In the genomic region with DNA sequence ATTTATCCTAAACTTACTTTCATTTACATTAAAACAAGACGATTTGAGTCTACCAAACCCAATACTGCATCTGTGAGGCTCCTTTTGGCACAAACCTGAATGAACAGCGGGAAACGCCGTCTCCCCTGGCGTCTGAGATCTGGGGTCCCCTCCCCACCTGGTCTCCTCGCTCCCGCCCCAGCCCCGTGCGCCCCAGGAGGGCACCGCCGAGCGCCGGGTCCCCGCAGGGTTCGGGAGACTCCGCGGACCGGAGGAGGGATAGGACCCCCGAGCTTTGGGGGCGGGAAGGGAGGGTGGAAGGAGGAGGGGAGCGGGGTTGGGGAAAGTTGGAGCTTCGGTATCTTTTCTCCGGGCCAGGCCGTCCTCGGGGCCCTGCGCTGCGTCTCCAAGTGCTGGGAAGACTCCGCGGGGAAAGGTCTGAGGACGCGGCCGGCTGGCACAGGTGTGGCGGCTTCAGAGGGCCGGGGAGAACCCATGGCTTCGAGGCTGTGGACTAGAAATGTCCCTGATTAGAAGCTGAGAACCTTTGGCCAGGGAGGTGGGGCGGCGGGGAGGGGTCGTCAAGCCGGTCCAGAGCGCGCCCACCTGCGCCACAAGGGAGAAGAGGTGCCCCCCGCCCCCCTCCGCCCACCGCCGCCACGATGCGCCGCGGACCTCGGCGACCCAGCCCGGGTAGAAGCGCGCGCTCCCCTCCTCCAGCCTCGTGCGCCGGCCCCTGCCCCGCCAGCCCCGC, we compare ENCODE assay signal across 8 cellular contexts. TPM values are rescaled to one million over a fixed set of nuclear protein-coding genes. Genes with fewer than 3 reads are reported as not detected.
DNase-seq lines count a peak whose midpoint lies in the region; ATAC-seq and TF ChIP-seq lines count a peak whose summit lies in the region.

No MANE protein-coding gene starts in this region.

- H3K4me3 Mint-ChIP-seq in neural crest cell, result peak overlapping the region; percentile 84
- H3K4me3 Mint-ChIP-seq in stimulated activated memory B cell treated with anti-CD40 and anti-IgM and Interleukin-4, amounts not matched to agents 10 μg/mL and 1 μg/mL and 100 μg/mL, for 72 hours, result no peak overlapping the region

- intact Hi-C loops in dorsolateral prefrontal cortex (cut with DNase I), result loop anchor here in 1 of 2 donors (10.0 kb wide), 1 partner anchor 595 kb away; no protein-coding TSS in a partner anchor

- H3K9me3 ChIP-seq in Loucy (ENCODE audit: insufficient read depth, low read depth, low read length), result no peaks in the 10 kb centered on the region

- TF ChIP-seq CTCF in C4-2B (conservative IDR thresholded peaks at IDR 0.05) (no peak), Loucy (conservative IDR thresholded peaks at IDR 0.05; ENCODE audit: low read length) (no peak), dorsolateral prefrontal cortex (IDR thresholded peaks at IDR 0.05 in 54 of 56, conservative IDR thresholded peaks at IDR 0.05 in 2 of 56; ENCODE audit: low read depth in 1 of 56, partially characterized antibody in 56 of 56) (no peak), neural crest cell (conservative IDR thresholded peaks at IDR 0.05) (no peak)

- peaks cover 3% of the 10 kb centered on the region for H3K36me3 Mint-ChIP-seq in neural crest cell (ENCODE audit: low read depth)
- H3K36me3 Mint-ChIP-seq in stimulated activated memory B cell treated with anti-CD40 and anti-IgM and Interleukin-4, amounts not matched to agents 10 μg/mL and 1 μg/mL and 100 μg/mL, for 72 hours, result no peaks in the 10 kb centered on the region

- ATAC-seq in GM19023 (IDR thresholded peaks at IDR 0.05; ENCODE audit: unreplicated experiment), result no peak
- ATAC-seq in stimulated activated memory B cell treated with anti-CD40 and anti-IgM and Interleukin-4, amounts not matched to agents 10 μg/mL and 1 μg/mL and 100 μg/mL, for 72 hours, result no peak

- H3K4me2 ChIP-seq in Loucy (ENCODE audit: low read depth, low read length, poor library complexity, severe bottlenecking), result peak overlapping the region; percentile 81

- H3K4me3 ChIP-seq in Loucy (ENCODE audit: low read length, poor library complexity, severe bottlenecking) (peak overlapping the region; percentile 71), dorsolateral prefrontal cortex (peak overlapping the region in 57 of 59 donors; percentile 7 to 62 (median 41))

- H3K27me3 ChIP-seq in Loucy (ENCODE audit: insufficient read depth, low read length, poor library complexity, severe bottlenecking) (peaks cover 21% of the 10 kb centered on the region), dorsolateral prefrontal cortex (peaks cover 0 to 86% (median 66%) of the 10 kb centered on the region in 45 donors)

- H3K4me1 Mint-ChIP-seq in neural crest cell, result peaks cover 10% of the 10 kb centered on the region
- H3K4me1 Mint-ChIP-seq in stimulated activated memory B cell treated with anti-CD40 and anti-IgM and Interleukin-4, amounts not matched to agents 10 μg/mL and 1 μg/mL and 100 μg/mL, for 72 hours, result peaks cover 21% of the 10 kb centered on the region

- peak overlapping the region; percentile 49 for H3K27ac ChIP-seq in C4-2B
- no peak overlapping the region for H3K27ac ChIP-seq in dorsolateral prefrontal cortex

- H3K36me3 ChIP-seq in Loucy (ENCODE audit: insufficient read depth, low read length), result no peaks in the 10 kb centered on the region

- H3K27ac Mint-ChIP-seq in neural crest cell (ENCODE audit: unreplicated experiment), result no peak overlapping the region
- no peak overlapping the region for H3K27ac Mint-ChIP-seq in stimulated activated memory B cell treated with anti-CD40 and anti-IgM and Interleukin-4, amounts not matched to agents 10 μg/mL and 1 μg/mL and 100 μg/mL, for 72 hours

- no peaks in the 10 kb centered on the region for H3K9me2 ChIP-seq in Loucy (replicated peaks; ENCODE audit: low read depth, low read length)

- H4K20me1 ChIP-seq in Loucy (ENCODE audit: insufficient read depth, low read length, poor library complexity, severe bottlenecking), result no peaks in the 10 kb centered on the region

- no peaks in the 10 kb centered on the region for H3F3A ChIP-seq in Loucy (ENCODE audit: low read depth)

- no peaks in the 10 kb centered on the region for H3K9me3 Mint-ChIP-seq in neural crest cell
- no peaks in the 10 kb centered on the region for H3K9me3 Mint-ChIP-seq in stimulated activated memory B cell treated with anti-CD40 and anti-IgM and Interleukin-4, amounts not matched to agents 10 μg/mL and 1 μg/mL and 100 μg/mL, for 72 hours

- peaks cover 87% of the 10 kb centered on the region for H3K27me3 Mint-ChIP-seq in neural crest cell (ENCODE audit: low read depth)
- H3K27me3 Mint-ChIP-seq in stimulated activated memory B cell treated with anti-CD40 and anti-IgM and Interleukin-4, amounts not matched to agents 10 μg/mL and 1 μg/mL and 100 μg/mL, for 72 hours, result peaks cover 54% of the 10 kb centered on the region

- H3K4me1 ChIP-seq in Loucy (ENCODE audit: insufficient read depth, low read length, poor library complexity, severe bottlenecking), result peaks cover 25% of the 10 kb centered on the region

- H3K9ac ChIP-seq in Loucy (ENCODE audit: low read depth, low read length, poor library complexity, severe bottlenecking), result peak overlapping the region; percentile 55

- DNase-seq in dorsolateral prefrontal cortex, result no peak
- DNase-seq in neural crest cell (ENCODE audit: low read depth, low spot score), result no peak
- no peak for DNase-seq in effector CD4-positive, alpha-beta T cell
- no peak for DNase-seq in mucosa of gallbladder (ENCODE audit: low spot score)

- no peaks in the 10 kb centered on the region for H3K79me2 ChIP-seq in Loucy (ENCODE audit: insufficient read depth, low read length)

- H2AFZ ChIP-seq in Loucy (ENCODE audit: low read length), result peak overlapping the region; percentile 78; the same call in 1 of the 2 replicates

RNA-seq across cellular contexts. Expression of a gene that starts 0.6 kb away (rescaled TPM):
- total RNA-seq in dorsolateral prefrontal cortex (10 to 100 TPM in 3 of 120 experiments, 1 to 10 TPM in 115, under 1 TPM in 1, not detected in 1; 0.82 to 13.7 (median 3.7) TPM), neural crest cell (0.36 and 0.47 TPM in 2 replicates), mucosa of gallbladder (2.0 TPM)
